Comparison of ENCODE assay signal across 11 cellular contexts in genomic region chr12:774051-774614, GRCh38. TPM values are rescaled to one million over a fixed set of nuclear protein-coding genes. Genes with fewer than 3 reads are reported as not detected.
A peak's percentile ranks its signal among the peaks of the same experiment; 100 is the strongest.
DNase-seq lines count a peak whose midpoint lies in the region; ATAC-seq and TF ChIP-seq lines count a peak whose summit lies in the region.
"Had no signal": no experiment of that assay in that cellular context is flagged by ENCODE, and none has a peak within 500 bp of the region (broad histone marks: within the 10 kb centered on the region; RNA-seq: fewer than 3 reads in every experiment).

No MANE protein-coding gene starts in this region.

- POLR2A ChIA-PET in activated CD4-positive, alpha-beta memory T cell treated with anti-CD3 and anti-CD28 coated beads for 36 hours (lab: Charles Lee) = no interaction called here
- POLR2A ChIA-PET in activated CD4-positive, alpha-beta memory T cell treated with anti-CD3 and anti-CD28 coated beads, Interleukin-2, amount 10 ng/mL, durations not matched to agents 7 days and 5 days (lab: Charles Lee) = no interaction called here

- no peak for TF ChIP-seq CTCF in thyroid gland (IDR thresholded peaks at IDR 0.05)

- intact Hi-C loops in activated CD4-positive, alpha-beta memory T cell treated with anti-CD3 and anti-CD28 coated beads for 36 hours (cut with micrococcal nuclease) = no loop called here
- intact Hi-C loops in thyroid gland (cut with DNase I) = no loop called here

- CTCF ChIA-PET in activated CD4-positive, alpha-beta memory T cell treated with anti-CD3 and anti-CD28 coated beads for 36 hours (lab: Charles Lee) = no interaction called here
- CTCF ChIA-PET in activated CD4-positive, alpha-beta memory T cell treated with anti-CD3 and anti-CD28 coated beads, Interleukin-2, amount 10 ng/mL, durations not matched to agents 7 days and 5 days (lab: Charles Lee) = no interaction called here

- ATAC-seq in activated T-helper 17 cell treated with anti-CD3 and anti-CD28 coated beads, Interleukin-2, amount 50 U/mL, for 72 hours (replicated peaks) = no peak
- no peak for ATAC-seq in stimulated activated effector memory CD8-positive, alpha-beta T cell treated with anti-CD3 and anti-CD28 coated beads, Interleukin-12 subunit alpha, Interleukin-12 subunit beta, amount 100 ng/mL, for 72 hours
- no peak for ATAC-seq in HG02610 (IDR thresholded peaks at IDR 0.05; ENCODE audit: unreplicated experiment)

- H3K27me3 ChIP-seq in thyroid gland = no peaks in the 10 kb centered on the region

- no peak for TF ChIP-seq POLR2A in thyroid gland (IDR thresholded peaks at IDR 0.05)

- H3K9me3 Mint-ChIP-seq in activated CD4-positive, alpha-beta memory T cell treated with anti-CD3 and anti-CD28 coated beads for 36 hours = no peaks in the 10 kb centered on the region
- no peaks in the 10 kb centered on the region for H3K9me3 Mint-ChIP-seq in activated CD4-positive, alpha-beta memory T cell treated with anti-CD3 and anti-CD28 coated beads, Interleukin-2, amount 10 ng/mL, durations not matched to agents 7 days and 5 days
- H3K9me3 Mint-ChIP-seq in activated T-helper 17 cell treated with anti-CD3 and anti-CD28 coated beads, Interleukin-2, amount 50 U/mL, for 72 hours = no peaks in the 10 kb centered on the region
- H3K9me3 Mint-ChIP-seq in stimulated activated effector memory CD8-positive, alpha-beta T cell treated with anti-CD3 and anti-CD28 coated beads, Interleukin-12 subunit alpha, Interleukin-12 subunit beta, amount 100 ng/mL, for 72 hours = no peaks in the 10 kb centered on the region

- WGBS in thyroid gland, 2 donors = 64 to 77% methylated on average over 3 of the region's 3 CpGs

- peaks cover 4% of the 10 kb centered on the region for H3K36me3 Mint-ChIP-seq in activated CD4-positive, alpha-beta memory T cell treated with anti-CD3 and anti-CD28 coated beads for 36 hours
- H3K36me3 Mint-ChIP-seq in activated CD4-positive, alpha-beta memory T cell treated with anti-CD3 and anti-CD28 coated beads, Interleukin-2, amount 10 ng/mL, durations not matched to agents 7 days and 5 days (ENCODE audit: low read depth) = peaks cover 14% of the 10 kb centered on the region
- peaks cover 5% of the 10 kb centered on the region for H3K36me3 Mint-ChIP-seq in activated T-helper 17 cell treated with anti-CD3 and anti-CD28 coated beads, Interleukin-2, amount 50 U/mL, for 72 hours (ENCODE audit: low read depth)
- peaks cover 16% of the 10 kb centered on the region for H3K36me3 Mint-ChIP-seq in stimulated activated effector memory CD8-positive, alpha-beta T cell treated with anti-CD3 and anti-CD28 coated beads, Interleukin-12 subunit alpha, Interleukin-12 subunit beta, amount 100 ng/mL, for 72 hours

- H3K27ac ChIP-seq in thyroid gland = no peak overlapping the region

- peak overlapping the region; percentile 40 for H3K27ac Mint-ChIP-seq in activated CD4-positive, alpha-beta memory T cell treated with anti-CD3 and anti-CD28 coated beads for 36 hours
- H3K27ac Mint-ChIP-seq in activated CD4-positive, alpha-beta memory T cell treated with anti-CD3 and anti-CD28 coated beads, Interleukin-2, amount 10 ng/mL, durations not matched to agents 7 days and 5 days = no peak overlapping the region
- peak overlapping the region; percentile 3 for H3K27ac Mint-ChIP-seq in activated T-helper 17 cell treated with anti-CD3 and anti-CD28 coated beads, Interleukin-2, amount 50 U/mL, for 72 hours
- H3K27ac Mint-ChIP-seq in stimulated activated effector memory CD8-positive, alpha-beta T cell treated with anti-CD3 and anti-CD28 coated beads, Interleukin-12 subunit alpha, Interleukin-12 subunit beta, amount 100 ng/mL, for 72 hours = peak overlapping the region; percentile 66

- no peak overlapping the region for H3K4me3 ChIP-seq in thyroid gland (replicated peaks in 1 of 3)

- no peak for DNase-seq in activated CD4-positive, alpha-beta memory T cell treated with anti-CD3 and anti-CD28 coated beads for 36 hours
- no peak for DNase-seq in activated CD4-positive, alpha-beta memory T cell treated with anti-CD3 and anti-CD28 coated beads, Interleukin-2, amount 10 ng/mL, durations not matched to agents 7 days and 5 days
- peak; percentile 32 for DNase-seq in left kidney (ENCODE audit: low read depth, low spot score)
- DNase-seq in stimulated activated effector memory CD8-positive, alpha-beta T cell treated with anti-CD3 and anti-CD28 coated beads, Interleukin-12 subunit alpha, Interleukin-12 subunit beta, amount 100 ng/mL, for 72 hours (ENCODE audit: low spot score in 2 of 2) = no peak
- no peak for DNase-seq in GDM1 (lab: John Stamatoyannopoulos, UW)
- no peak for DNase-seq in thyroid gland
- DNase-seq: effector CD4-positive, alpha-beta T cell; KG1; NCI-H446 treated with DMSO at 0.1 percent for 48 hours had no signal

- H3K36me3 ChIP-seq in thyroid gland = no peaks in the 10 kb centered on the region

- H3K27me3 Mint-ChIP-seq in activated CD4-positive, alpha-beta memory T cell treated with anti-CD3 and anti-CD28 coated beads for 36 hours = no peaks in the 10 kb centered on the region
- no peaks in the 10 kb centered on the region for H3K27me3 Mint-ChIP-seq in activated CD4-positive, alpha-beta memory T cell treated with anti-CD3 and anti-CD28 coated beads, Interleukin-2, amount 10 ng/mL, durations not matched to agents 7 days and 5 days
- H3K27me3 Mint-ChIP-seq in activated T-helper 17 cell treated with anti-CD3 and anti-CD28 coated beads, Interleukin-2, amount 50 U/mL, for 72 hours = no peaks in the 10 kb centered on the region

- no peak overlapping the region for H3K4me3 Mint-ChIP-seq in activated CD4-positive, alpha-beta memory T cell treated with anti-CD3 and anti-CD28 coated beads for 36 hours
- H3K4me3 Mint-ChIP-seq in activated CD4-positive, alpha-beta memory T cell treated with anti-CD3 and anti-CD28 coated beads, Interleukin-2, amount 10 ng/mL, durations not matched to agents 7 days and 5 days = no peak overlapping the region
- peak overlapping the region; percentile 86 for H3K4me3 Mint-ChIP-seq in activated T-helper 17 cell treated with anti-CD3 and anti-CD28 coated beads, Interleukin-2, amount 50 U/mL, for 72 hours
- no peak overlapping the region for H3K4me3 Mint-ChIP-seq in stimulated activated effector memory CD8-positive, alpha-beta T cell treated with anti-CD3 and anti-CD28 coated beads, Interleukin-12 subunit alpha, Interleukin-12 subunit beta, amount 100 ng/mL, for 72 hours

- peaks cover 79% of the 10 kb centered on the region for H3K4me1 Mint-ChIP-seq in activated CD4-positive, alpha-beta memory T cell treated with anti-CD3 and anti-CD28 coated beads for 36 hours (ENCODE audit: low read depth)
- peaks cover 69% of the 10 kb centered on the region for H3K4me1 Mint-ChIP-seq in activated CD4-positive, alpha-beta memory T cell treated with anti-CD3 and anti-CD28 coated beads, Interleukin-2, amount 10 ng/mL, durations not matched to agents 7 days and 5 days
- H3K4me1 Mint-ChIP-seq in activated T-helper 17 cell treated with anti-CD3 and anti-CD28 coated beads, Interleukin-2, amount 50 U/mL, for 72 hours = peaks cover 46% of the 10 kb centered on the region
- peaks cover 81% of the 10 kb centered on the region for H3K4me1 Mint-ChIP-seq in stimulated activated effector memory CD8-positive, alpha-beta T cell treated with anti-CD3 and anti-CD28 coated beads, Interleukin-12 subunit alpha, Interleukin-12 subunit beta, amount 100 ng/mL, for 72 hours

- no peaks in the 10 kb centered on the region for H3K9me3 ChIP-seq in thyroid gland

- H3K4me1 ChIP-seq in thyroid gland = peaks cover 5 to 11% of the 10 kb centered on the region in 2 donors

RNA-seq across cellular contexts. Expression of gene WNK1, which starts 21.8 kb away (rescaled TPM):
- 100 to 1,000 TPM; 139 to 140 TPM for total RNA-seq in activated CD4-positive, alpha-beta memory T cell treated with anti-CD3 and anti-CD28 coated beads for 36 hours
- total RNA-seq in activated CD4-positive, alpha-beta memory T cell treated with anti-CD3 and anti-CD28 coated beads, Interleukin-2, amount 10 ng/mL, durations not matched to agents 7 days and 5 days = 100 to 1,000 TPM; 154 to 180 TPM
- 100 to 1,000 TPM; 150 to 252 TPM for total RNA-seq in activated T-helper 17 cell treated with anti-CD3 and anti-CD28 coated beads, Interleukin-2, amount 50 U/mL, for 72 hours
- 100 to 1,000 TPM in 2 of 4 donors, 10 to 100 TPM in 2; 90.0 to 211 (median 109) TPM for total RNA-seq in thyroid gland
